23 cellular contexts compared by ENCODE assay signal in the genomic region with DNA sequence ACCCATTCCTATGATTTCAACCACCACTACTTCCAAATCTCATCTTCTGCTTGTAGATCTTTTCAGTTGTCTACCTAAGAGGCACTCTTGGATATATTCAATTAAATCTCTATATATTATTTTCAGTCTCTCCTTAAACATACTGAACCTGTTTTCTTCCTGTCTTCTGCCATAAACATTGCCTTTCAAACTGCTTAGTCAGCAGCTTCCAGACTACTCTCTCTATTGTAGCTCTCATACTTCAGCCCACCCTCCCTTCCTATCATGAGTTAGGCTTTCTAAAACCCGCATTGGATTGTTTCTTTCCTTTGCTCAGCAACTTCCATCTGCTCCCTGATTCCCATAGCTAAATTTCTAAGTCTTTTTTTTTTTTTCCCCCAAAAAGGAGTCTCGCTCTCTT.
"Had no signal": no experiment of that assay in that cellular context is flagged by ENCODE, and none has a peak within 500 bp of the region (broad histone marks: within the 10 kb centered on the region; RNA-seq: fewer than 3 reads in every experiment).

No MANE protein-coding gene starts in this region.

- H3K9me3 Mint-ChIP-seq: activated naive CD4-positive, alpha-beta T cell treated with anti-CD3 and anti-CD28 coated beads, Interleukin-2, amount 50 U/mL, for 72 hours; activated naive CD8-positive, alpha-beta T cell treated with anti-CD3 and anti-CD28 coated beads, Interleukin-2, amount 50 U/mL, for 24 hours; WTC11 had no signal

- H3K27ac Mint-ChIP-seq: activated CD8-positive, alpha-beta T cell treated with anti-CD3 and anti-CD28 coated beads, Interleukin-2, amount 10 ng/mL, durations not matched to agents 7 days and 5 days; activated naive CD4-positive, alpha-beta T cell treated with anti-CD3 and anti-CD28 coated beads, Interleukin-2, amount 50 U/mL, for 72 hours; activated naive CD8-positive, alpha-beta T cell treated with anti-CD3 and anti-CD28 coated beads, Interleukin-2, amount 50 U/mL, for 24 hours; WTC11 had no signal

- H3K36me3 Mint-ChIP-seq: WTC11 had no signal

- ATAC-seq: activated CD8-positive, alpha-beta T cell treated with anti-CD3 and anti-CD28 coated beads, Interleukin-2, amount 10 ng/mL, durations not matched to agents 7 days and 5 days; activated naive CD4-positive, alpha-beta T cell treated with anti-CD3 and anti-CD28 coated beads, Interleukin-2, amount 50 U/mL, for 72 hours; activated naive CD8-positive, alpha-beta T cell treated with anti-CD3 and anti-CD28 coated beads, Interleukin-2, amount 50 U/mL, for 24 hours; WTC11 had no signal

- DNase-seq: activated CD4-positive, alpha-beta T cell treated with anti-CD3 and anti-CD28 coated beads for 48 hours; activated CD4-positive, alpha-beta T cell treated with anti-CD3 and anti-CD28 coated beads, Interleukin-2, amount 50 U/mL, for 4 hours; activated CD4-positive, CD25-positive, alpha-beta regulatory T cell treated with anti-CD3 and anti-CD28 coated beads, Interleukin-2, amount 50 U/mL, for 72 hours; activated CD8-positive, alpha-beta memory T cell treated with anti-CD3 and anti-CD28 coated beads, Interleukin-2, amount 50 U/mL, for 48 hours; activated CD8-positive, alpha-beta T cell treated with anti-CD3 and anti-CD28 coated beads, Interleukin-2, amount 10 ng/mL, durations not matched to agents 7 days and 5 days; activated effector memory CD4-positive, alpha-beta T cell treated with anti-CD3 and anti-CD28 coated beads, Interleukin-2, amount 50 U/mL, for 16 hours; activated naive CD4-positive, alpha-beta T cell treated with Interleukin-2 at 50 U/mL for 16 hours; activated naive CD8-positive, alpha-beta T cell treated with anti-CD3 and anti-CD28 coated beads, Interleukin-2, amount 50 U/mL, for 24 hours; activated T-cell treated with anti-CD3 and anti-CD28 coated beads, Interleukin-2, amount 50 U/mL, for 1 hour; amniotic stem cell; Kasumi-1; NCI-H1092; NCI-H1417; NCI-H2029; NCI-H2107; NCI-H2171 treated with DMSO at 0.1 percent for 48 hours; NCI-H226; NCI-H526 treated with DMSO at 0.1 percent for 48 hours; NCI-H82; SIG-M5; T-helper 9 cell had no signal

- H3K4me3 Mint-ChIP-seq: activated CD8-positive, alpha-beta T cell treated with anti-CD3 and anti-CD28 coated beads, Interleukin-2, amount 10 ng/mL, durations not matched to agents 7 days and 5 days; activated naive CD8-positive, alpha-beta T cell treated with anti-CD3 and anti-CD28 coated beads, Interleukin-2, amount 50 U/mL, for 24 hours; WTC11 had no signal

- H3K27me3 Mint-ChIP-seq: activated naive CD8-positive, alpha-beta T cell treated with anti-CD3 and anti-CD28 coated beads, Interleukin-2, amount 50 U/mL, for 24 hours had no signal
